14 cellular contexts compared by ENCODE assay signal in genomic region chr1:21898326-21899155, GRCh38. TPM values are rescaled to one million over a fixed set of nuclear protein-coding genes. Genes with fewer than 3 reads are reported as not detected.
A peak's percentile ranks its signal among the peaks of the same experiment; 100 is the strongest.
DNase-seq lines count a peak whose midpoint lies in the region; ATAC-seq, FAIRE-seq and TF ChIP-seq lines count a peak whose summit lies in the region.
"Had no signal": no experiment of that assay in that cellular context is flagged by ENCODE, and none has a peak within 500 bp of the region (broad histone marks: within the 10 kb centered on the region; RNA-seq: fewer than 3 reads in every experiment).

No MANE protein-coding gene starts in this region.

- H2AK5ac ChIP-seq in H1 (ENCODE audit: low read depth, low read length), result no peak overlapping the region

- no peak overlapping the region for H4K8ac ChIP-seq in H1 (ENCODE audit: extremely low read depth, insufficient read depth, low read length)

- peak; percentile 87 for DNase-seq in GM03348 (ENCODE audit: low spot score)
- DNase-seq in H1 (ENCODE audit: low read depth in 1 of 2, low spot score in 2 of 2), result no peak
- peak; percentile 66 to 85 for DNase-seq in lung microvascular endothelial cell (ENCODE audit: low read depth in 2 of 2)
- no peak for DNase-seq in stomach
- no peak for DNase-seq in HK-2 (ENCODE audit: unreplicated experiment)
- DNase-seq: activated B cell treated with CpG ODN at 0.5 μM for 24 hours; activated T-cell treated with anti-CD3 and anti-CD28 coated beads for 4 hours; caudate nucleus; CD8-positive, alpha-beta T cell; left colon; NCI-H146 had no signal

- H3K4me3 ChIP-seq in H1 (ENCODE audit: extremely low read depth in 1 of 4, insufficient read depth in 2 of 4, low read depth in 3 of 4, low read length in 4 of 4) (no peak overlapping the region), stomach (no peak overlapping the region)

- no peak overlapping the region for H2BK12ac ChIP-seq in H1 (ENCODE audit: low read depth, low read length)

- no peak for TF ChIP-seq POLR2A in H1 (IDR thresholded peaks at IDR 0.05; ENCODE audit: control extremely low read depth in 1 of 2, low read depth in 2 of 2, low read length in 2 of 2)
- no peak for TF ChIP-seq POLR2A in stomach (IDR thresholded peaks at IDR 0.05)

- no peak for ATAC-seq in SK-N-SH treated with all-trans-retinoic acid at 6 μM for 48 hours
- ATAC-seq in HG02884 (IDR thresholded peaks at IDR 0.05; ENCODE audit: unreplicated experiment), result no peak
- no peak for ATAC-seq in GM18519 (IDR thresholded peaks at IDR 0.05; ENCODE audit: low FRiP score, unreplicated experiment)
- ATAC-seq: CD8-positive, alpha-beta T cell; left colon had no signal

- intact Hi-C loops in stomach (cut with DNase I; ENCODE audit: low total_unique reads), result no loop called here

- FAIRE-seq in H1 (lab: Jason Lieb, UNC), result no peak

- no peak for TF ChIP-seq RAD21 in H1 (IDR thresholded peaks at IDR 0.05 in 1 of 2, conservative IDR thresholded peaks at IDR 0.05 in 1 of 2; ENCODE audit: low read depth in 2 of 2, low read length in 2 of 2)

- H3K4me1 ChIP-seq in H1 (replicated peaks in 1 of 4; ENCODE audit: control insufficient read depth in 3 of 4, insufficient read depth in 4 of 4, low read length in 3 of 4) (peaks cover 0 to 14% (median 7%) of the 10 kb centered on the region in 4 experiments; a peak in 3 of 7 replicates), stomach (peaks cover 94 to 100% (median 98%) of the 10 kb centered on the region in 4 donors)

- no peaks in the 10 kb centered on the region for H3K27me3 ChIP-seq in H1 (replicated peaks in 1 of 4; ENCODE audit: control insufficient read depth in 3 of 4, extremely low read depth in 1 of 4, insufficient read depth in 3 of 4, low read length in 3 of 4)
- H3K27me3 ChIP-seq in stomach, result no peaks in the 10 kb centered on the region

- H2BK5ac ChIP-seq in H1 (ENCODE audit: low read depth, low read length), result peak overlapping the region; percentile 30; the same call in 1 of the 2 replicates

- POLR2A ChIA-PET in H1 (lab: Charles Lee; ENCODE audit: partially characterized antibody), result interaction anchor here (0.9 to 2.0 kb wide), 4 partner anchors 9 to 17 kb away, joined by 3 to 5 read pairs (median 4); no protein-coding TSS in a partner anchor

- H3K36me3 ChIP-seq in H1 (ENCODE audit: control insufficient read depth in 2 of 4, insufficient read depth in 4 of 4, low read length in 3 of 4) (peaks cover 0 to 11% (median 9%) of the 10 kb centered on the region in 4 experiments; a peak in 6 of 8 replicates), stomach (peaks cover 14 to 29% (median 22%) of the 10 kb centered on the region in 4 donors)

- CTCF ChIA-PET in H1 (lab: Charles Lee; ENCODE audit: partially characterized antibody), result interaction anchor here (2.3 kb wide), 1 partner anchor 66 kb away, joined by 12 read pairs; no protein-coding TSS in a partner anchor

- no peak overlapping the region; the same call in 1 of the 2 replicates for H3K18ac ChIP-seq in H1 (ENCODE audit: extremely low read depth, low read length)

- no peak overlapping the region for H3K23ac ChIP-seq in H1 (ENCODE audit: insufficient read length)

- H3K79me2 ChIP-seq in H1 (ENCODE audit: control insufficient read depth in 1 of 2, insufficient read depth in 2 of 2, low read length in 2 of 2), result no peaks in the 10 kb centered on the region; a peak in 2 of 4 replicates

- no peak overlapping the region for H3K4ac ChIP-seq in H1 (replicated peaks; ENCODE audit: insufficient read length, low read depth, low read length)

- H2BK15ac ChIP-seq in H1 (ENCODE audit: low read length), result no peak overlapping the region

- no peak overlapping the region for H3K9ac ChIP-seq in H1 (replicated peaks in 1 of 4; ENCODE audit: extremely low read depth in 1 of 4, low read depth in 3 of 4, low read length in 3 of 4)

- no peak overlapping the region for H3K4me2 ChIP-seq in H1 (ENCODE audit: insufficient read depth in 1 of 2, low read depth in 2 of 2, low read length in 2 of 2)

- no peak for TF ChIP-seq EP300 in H1 (IDR thresholded peaks at IDR 0.05; ENCODE audit: borderline replicate concordance in 1 of 2, low read depth in 2 of 2, low read length in 2 of 2)
- TF ChIP-seq EP300 in stomach (IDR thresholded peaks at IDR 0.05), result no peak

- H3K9me3 ChIP-seq in H1 (ENCODE audit: insufficient read depth in 2 of 2, low read depth in 1 of 2, low read length in 1 of 2) (no peaks in the 10 kb centered on the region), stomach (no peaks in the 10 kb centered on the region)

- no peak overlapping the region for H2AFZ ChIP-seq in H1 (ENCODE audit: low read length)

- peaks cover 1 to 10% of the 10 kb centered on the region in 2 experiments for H4K20me1 ChIP-seq in H1 (replicated peaks in 1 of 2; ENCODE audit: control insufficient read depth in 1 of 2, insufficient read depth in 2 of 2, low read length in 2 of 2)

- H3K14ac ChIP-seq in H1 (ENCODE audit: insufficient read length), result no peak overlapping the region

- H2BK120ac ChIP-seq in H1 (replicated peaks; ENCODE audit: low read depth, low read length), result no peak overlapping the region

- no peak overlapping the region for H4K5ac ChIP-seq in H1 (ENCODE audit: insufficient read length, low read depth, low read length)

- 97% methylated on average over 13 of the region's 16 CpGs; no CpG with 5 or more reads in 1 of the 2 experiments for WGBS in H1 (ENCODE audit: extremely low coverage in 1 of 2, insufficient coverage in 1 of 2, insufficient read length in 1 of 2, insufficient replicate concordance in 2 of 2, low coverage in 1 of 2, low lambda C conversion rate in 2 of 2, missing lambda C conversion rate in 1 of 2), 2 experiments
- 64 to 76% (median 74%) methylated on average over 16 of the region's 16 CpGs for WGBS in stomach, 5 donors

- no peak overlapping the region for H3K56ac ChIP-seq in H1 (replicated peaks; ENCODE audit: insufficient read length, low read depth, low read length)

- H4K91ac ChIP-seq in H1 (replicated peaks; ENCODE audit: insufficient read length, low read length), result no peak overlapping the region

- TF ChIP-seq CTCF in H1 (IDR thresholded peaks at IDR 0.05; ENCODE audit: control extremely low read depth in 1 of 3, insufficient read depth in 1 of 3, low read depth in 1 of 3, low read length in 3 of 3) (no peak), stomach (IDR thresholded peaks at IDR 0.05) (no peak)

- no peak overlapping the region for H3K27ac ChIP-seq in H1 (ENCODE audit: low read depth, low read length)
- H3K27ac ChIP-seq in stomach, result peak overlapping the region in 4 of 5 donors; percentile 85 to 97 (median 94)

- no peak overlapping the region for H2BK20ac ChIP-seq in H1 (ENCODE audit: low read length)

- no peaks in the 10 kb centered on the region for H3K79me1 ChIP-seq in H1 (ENCODE audit: low read depth, low read length)

- H3K23me2 ChIP-seq in H1 (ENCODE audit: low read depth, low read length), result no peaks in the 10 kb centered on the region; the same call in 1 of the 2 replicates

TF ChIP-seq in H1, 55 proteins besides CTCF, POLR2A, EP300 and RAD21 (continues in another document):
- TF ChIP-seq TAF7 (optimal IDR thresholded peaks at IDR 0.05; ENCODE audit: borderline replicate concordance, low read depth, low read length) (no peak), CBX8 (IDR thresholded peaks at IDR 0.05; ENCODE audit: borderline replicate concordance, low read depth, low read length) (no peak), SP2 (IDR thresholded peaks at IDR 0.05; ENCODE audit: low read length) (no peak), NRF1 (IDR thresholded peaks at IDR 0.05; ENCODE audit: low read depth, low read length) (no peak), SRF (IDR thresholded peaks at IDR 0.05; ENCODE audit: low read depth, low read length) (no peak), BCL11A (IDR thresholded peaks at IDR 0.05; ENCODE audit: low read depth in 2 of 2, low read length in 2 of 2) (no peak), ATF3 (IDR thresholded peaks at IDR 0.05; ENCODE audit: insufficient read depth, low read depth, low read length) (no peak), CREB1 (IDR thresholded peaks at IDR 0.05) (no peak), SIN3A (conservative IDR thresholded peaks at IDR 0.05 in 1 of 2, IDR thresholded peaks at IDR 0.05 in 1 of 2; ENCODE audit: low read depth in 1 of 2, low read length in 2 of 2) (no peak)

TF ChIP-seq in SK-N-SH treated with all-trans-retinoic acid at 6 μM for 48 hours, 23 proteins besides CTCF, POLR2A, EP300 and RAD21 (continues in another document):
- no peak for TF ChIP-seq GLIS3 (CRISPR knock-in tag; IDR thresholded peaks at IDR 0.05)
- no peak for TF ChIP-seq BACH2 (CRISPR knock-in tag; IDR thresholded peaks at IDR 0.05; ENCODE audit: borderline replicate concordance)
- TF ChIP-seq SNAI2 (CRISPR knock-in tag; IDR thresholded peaks at IDR 0.05), result no peak
- no peak for TF ChIP-seq PATZ1 (CRISPR knock-in tag; IDR thresholded peaks at IDR 0.05; ENCODE audit: borderline replicate concordance)
- TF ChIP-seq ZNF565 (CRISPR knock-in tag; conservative IDR thresholded peaks at IDR 0.05; ENCODE audit: low read depth), result no peak
- TF ChIP-seq TCF4 (CRISPR knock-in tag; IDR thresholded peaks at IDR 0.05; ENCODE audit: borderline replicate concordance), result no peak

RNA-seq across cellular contexts. Expression of gene HSPG2, which starts 38.6 kb away (rescaled TPM):
- total RNA-seq in H1 (2021; fragmentation: NEBNext Ultra II Directional; extraction: Animal tissue kit (Norgen Biotek cat#: 25700)), result 108 and 111 TPM in 2 replicates
- 17.8 and 27.7 TPM in 2 replicates for polyA plus RNA-seq in H1 (2011; rRNA removed)
- polyA plus RNA-seq in H1 (2011; cell fraction: cytosol; rRNA removed), result 17.0 TPM
- 113 TPM for polyA plus RNA-seq in H1 (2011; cell fraction: nucleus; rRNA removed)
- polyA plus RNA-seq in H1 (2012, experiment 1 of 2), result 41.0 to 91.2 TPM (median 79.8 TPM) in 4 replicates
- 63.7 TPM for polyA plus RNA-seq in H1 (2012, experiment 2 of 2)
- polyA plus RNA-seq in H1 (2013, experiment 1 of 2), result 65.5 TPM
- 40.5 TPM for polyA plus RNA-seq in H1 (2013, experiment 2 of 2)
- polyA minus RNA-seq in H1 (2011; rRNA and poly(A)+ RNA removed), result 27.8 and 28.3 TPM in 2 replicates
- 68.4 TPM for polyA minus RNA-seq in H1 (2011; cell fraction: cytosol; rRNA and poly(A)+ RNA removed)
- polyA minus RNA-seq in H1 (2011; cell fraction: nucleus; rRNA and poly(A)+ RNA removed), result 87.7 TPM
- 250 and 367 TPM in 2 replicates for total RNA-seq in lung microvascular endothelial cell
- total RNA-seq in stomach, result 100 to 1,000 TPM in 4 of 5 donors, 10 to 100 TPM in 1; 88.7 to 504 (median 186) TPM
- polyA plus RNA-seq in stomach, result 10 to 100 TPM; 21.7 to 98.5 (median 62.1) TPM

Comparison
In these comparisons a context has a peak if more than half of its experiments do, and no peak if none do; other contexts are left out.
1. DNase-seq: peak in GM03348 (single experiment) and lung microvascular endothelial cell (2 of 2); none in H1 (0 of 2), stomach (single experiment) and HK-2 (single experiment).